ENCODE assay signal across 20 cellular contexts in genomic region chr21:37226356-37226920, GRCh38. TPM values are rescaled to one million over a fixed set of nuclear protein-coding genes. Genes with fewer than 3 reads are reported as not detected.
DNase-seq lines count a peak whose midpoint lies in the region; ATAC-seq and TF ChIP-seq lines count a peak whose summit lies in the region.
"Had no signal": no experiment of that assay in that cellular context is flagged by ENCODE, and none has a peak within 500 bp of the region (broad histone marks: within the 10 kb centered on the region; RNA-seq: fewer than 3 reads in every experiment).

No MANE protein-coding gene starts in this region.

- H3K27me3 ChIP-seq in CD8-positive, alpha-beta memory T cell (ENCODE audit: insufficient read depth, low read length, poor library complexity, severe bottlenecking), result no peaks in the 10 kb centered on the region
- no peaks in the 10 kb centered on the region for H3K27me3 ChIP-seq in dorsolateral prefrontal cortex
- H3K27me3 ChIP-seq: neural progenitor cell had no signal

- CTCF ChIA-PET in CD8-positive, alpha-beta memory T cell (lab: Charles Lee), result no interaction called here

- H3K4me1 Mint-ChIP-seq in activated T-cell treated with anti-CD3 and anti-CD28 coated beads, Interleukin-2, amount 50 U/mL, for 24 hours (ENCODE audit: low read depth), result peaks cover 47% of the 10 kb centered on the region
- H3K4me1 Mint-ChIP-seq in activated T-cell treated with anti-CD3 and anti-CD28 coated beads, Interleukin-2, amount 50 U/mL, for 4 hours (ENCODE audit: low read depth), result peaks cover 38% of the 10 kb centered on the region
- peaks cover 39 to 56% (median 52%) of the 10 kb centered on the region in 3 donors for H3K4me1 Mint-ChIP-seq in CD8-positive, alpha-beta memory T cell
- H3K4me1 Mint-ChIP-seq in activated naive CD8-positive, alpha-beta T cell (ENCODE audit: low read depth), result peaks cover 45% of the 10 kb centered on the region
- H3K4me1 Mint-ChIP-seq in natural killer cell treated with Interleukin-12 subunit alpha and Interleukin-12 subunit beta and Interleukin-15 and Interleukin-18, amount 100 ng/mL, for 72 hours (ENCODE audit: low read depth in 2 of 2), result peaks cover 51 to 57% of the 10 kb centered on the region in 2 donors
- H3K4me1 Mint-ChIP-seq: neural progenitor cell, WTC11 had no signal

- POLR2A ChIA-PET in CD8-positive, alpha-beta memory T cell (lab: Charles Lee), result no interaction called here

- H3K36me3 Mint-ChIP-seq in activated T-cell treated with anti-CD3 and anti-CD28 coated beads, Interleukin-2, amount 50 U/mL, for 24 hours (ENCODE audit: low read depth), result peaks cover 95% of the 10 kb centered on the region
- H3K36me3 Mint-ChIP-seq in activated T-cell treated with anti-CD3 and anti-CD28 coated beads, Interleukin-2, amount 50 U/mL, for 4 hours (ENCODE audit: insufficient read depth), result peaks cover 35% of the 10 kb centered on the region
- peaks cover 0 to 71% (median 13%) of the 10 kb centered on the region in 3 donors for H3K36me3 Mint-ChIP-seq in CD8-positive, alpha-beta memory T cell
- H3K36me3 Mint-ChIP-seq in activated naive CD8-positive, alpha-beta T cell, result peaks cover 12% of the 10 kb centered on the region
- H3K36me3 Mint-ChIP-seq in natural killer cell treated with Interleukin-12 subunit alpha and Interleukin-12 subunit beta and Interleukin-15 and Interleukin-18, amount 100 ng/mL, for 72 hours, result peaks cover 19% of the 10 kb centered on the region

- no peaks in the 10 kb centered on the region for H3K27me3 Mint-ChIP-seq in activated T-cell treated with anti-CD3 and anti-CD28 coated beads, Interleukin-2, amount 50 U/mL, for 24 hours
- H3K27me3 Mint-ChIP-seq in activated T-cell treated with anti-CD3 and anti-CD28 coated beads, Interleukin-2, amount 50 U/mL, for 4 hours (ENCODE audit: low read depth), result no peaks in the 10 kb centered on the region
- no peaks in the 10 kb centered on the region for H3K27me3 Mint-ChIP-seq in CD8-positive, alpha-beta memory T cell
- H3K27me3 Mint-ChIP-seq in activated naive CD8-positive, alpha-beta T cell, result no peaks in the 10 kb centered on the region
- no peaks in the 10 kb centered on the region for H3K27me3 Mint-ChIP-seq in natural killer cell treated with Interleukin-12 subunit alpha and Interleukin-12 subunit beta and Interleukin-15 and Interleukin-18, amount 100 ng/mL, for 72 hours
- H3K27me3 Mint-ChIP-seq: IgD-negative memory B cell had no signal

- TF ChIP-seq CTCF in dorsolateral prefrontal cortex (IDR thresholded peaks at IDR 0.05 in 54 of 56, conservative IDR thresholded peaks at IDR 0.05 in 2 of 56; ENCODE audit: low read depth in 1 of 56, partially characterized antibody in 56 of 56), result no peak

- no peak overlapping the region for H3K4me3 Mint-ChIP-seq in activated T-cell treated with anti-CD3 and anti-CD28 coated beads, Interleukin-2, amount 50 U/mL, for 24 hours
- H3K4me3 Mint-ChIP-seq in activated T-cell treated with anti-CD3 and anti-CD28 coated beads, Interleukin-2, amount 50 U/mL, for 4 hours, result no peak overlapping the region
- peak overlapping the region in 1 of 7 donors; percentile 84 for H3K4me3 Mint-ChIP-seq in CD8-positive, alpha-beta memory T cell
- no peak overlapping the region for H3K4me3 Mint-ChIP-seq in activated naive CD8-positive, alpha-beta T cell
- peak overlapping the region; percentile 76 for H3K4me3 Mint-ChIP-seq in natural killer cell treated with Interleukin-12 subunit alpha and Interleukin-12 subunit beta and Interleukin-15 and Interleukin-18, amount 100 ng/mL, for 72 hours
- H3K4me3 Mint-ChIP-seq: CD14-positive monocyte, neural progenitor cell, WTC11 had no signal

- H3K9me3 Mint-ChIP-seq in activated T-cell treated with anti-CD3 and anti-CD28 coated beads, Interleukin-2, amount 50 U/mL, for 24 hours, result peaks cover under 1% of the 10 kb centered on the region
- no peaks in the 10 kb centered on the region for H3K9me3 Mint-ChIP-seq in activated T-cell treated with anti-CD3 and anti-CD28 coated beads, Interleukin-2, amount 50 U/mL, for 4 hours
- no peaks in the 10 kb centered on the region for H3K9me3 Mint-ChIP-seq in CD8-positive, alpha-beta memory T cell
- H3K9me3 Mint-ChIP-seq in activated naive CD8-positive, alpha-beta T cell (ENCODE audit: low read depth), result no peaks in the 10 kb centered on the region
- H3K9me3 Mint-ChIP-seq in natural killer cell treated with Interleukin-12 subunit alpha and Interleukin-12 subunit beta and Interleukin-15 and Interleukin-18, amount 100 ng/mL, for 72 hours, result no peaks in the 10 kb centered on the region
- H3K9me3 Mint-ChIP-seq: IgD-negative memory B cell, neural progenitor cell had no signal

- peak overlapping the region; percentile 20 for H3K27ac ChIP-seq in CD8-positive, alpha-beta memory T cell (ENCODE audit: low read depth, low read length)
- no peak overlapping the region for H3K27ac ChIP-seq in dorsolateral prefrontal cortex
- H3K27ac ChIP-seq: left ventricle myocardium inferior, neural progenitor cell had no signal

- peaks cover 18% of the 10 kb centered on the region for H3K36me3 ChIP-seq in CD8-positive, alpha-beta memory T cell (ENCODE audit: insufficient read depth, low read length)
- H3K36me3 ChIP-seq: neural progenitor cell had no signal

- no peak for DNase-seq in activated T-cell treated with anti-CD3 and anti-CD28 coated beads, Interleukin-2, amount 50 U/mL, for 24 hours
- no peak for DNase-seq in activated T-cell treated with anti-CD3 and anti-CD28 coated beads, Interleukin-2, amount 50 U/mL, for 4 hours
- no peak for DNase-seq in CD8-positive, alpha-beta memory T cell
- no peak for DNase-seq in natural killer cell treated with Interleukin-12 subunit alpha and Interleukin-12 subunit beta and Interleukin-15 and Interleukin-18, amount 100 ng/mL, for 72 hours (ENCODE audit: low spot score)
- DNase-seq in dorsolateral prefrontal cortex, result no peak
- no peak for DNase-seq in NCI-H526 treated with DMSO at 0.1 percent for 48 hours (lab: John Stamatoyannopoulos, UW)
- DNase-seq: cerebellar nuclear complex, left ventricle myocardium inferior, midbrain, MM.1S, NCI-H1436, NCI-H2107, NCI-H510A treated with DMSO at 0.1 percent for 48 hours had no signal

- H3K4me3 ChIP-seq in CD8-positive, alpha-beta memory T cell (ENCODE audit: low read length), result no peak overlapping the region
- H3K4me3 ChIP-seq in dorsolateral prefrontal cortex, result no peak overlapping the region
- H3K4me3 ChIP-seq: left ventricle myocardium inferior, neural progenitor cell had no signal

- ATAC-seq in activated T-cell treated with anti-CD3 and anti-CD28 coated beads, Interleukin-2, amount 50 U/mL, for 4 hours, result no peak
- no peak for ATAC-seq in natural killer cell treated with Interleukin-12 subunit alpha and Interleukin-12 subunit beta and Interleukin-15 and Interleukin-18, amount 100 ng/mL, for 72 hours
- no peak for ATAC-seq in GM21390 (IDR thresholded peaks at IDR 0.05; ENCODE audit: unreplicated experiment)
- ATAC-seq: WTC11 had no signal

- H3K9me3 ChIP-seq in CD8-positive, alpha-beta memory T cell (ENCODE audit: low read length), result no peaks in the 10 kb centered on the region
- H3K9me3 ChIP-seq: left ventricle myocardium inferior had no signal

- intact Hi-C loops in dorsolateral prefrontal cortex (cut with DNase I), result loop anchor here in 1 of 2 donors (10.0 kb wide), 1 partner anchor 448 kb away; no protein-coding TSS in a partner anchor

- peak overlapping the region; percentile 95 for H3K27ac Mint-ChIP-seq in activated T-cell treated with anti-CD3 and anti-CD28 coated beads, Interleukin-2, amount 50 U/mL, for 24 hours
- peak overlapping the region; percentile 70 to 98 (median 94) for H3K27ac Mint-ChIP-seq in CD8-positive, alpha-beta memory T cell
- H3K27ac Mint-ChIP-seq in activated naive CD8-positive, alpha-beta T cell, result peak overlapping the region; percentile 90
- peak overlapping the region; percentile 77 to 86 for H3K27ac Mint-ChIP-seq in natural killer cell treated with Interleukin-12 subunit alpha and Interleukin-12 subunit beta and Interleukin-15 and Interleukin-18, amount 100 ng/mL, for 72 hours
- H3K27ac Mint-ChIP-seq: neural progenitor cell, progenitor cell of endocrine pancreas, WTC11 had no signal

- peaks cover 32% of the 10 kb centered on the region for H3K4me1 ChIP-seq in CD8-positive, alpha-beta memory T cell (ENCODE audit: insufficient read depth, low read length)
- H3K4me1 ChIP-seq: neural progenitor cell had no signal

RNA-seq across cellular contexts. Expression of gene VPS26C, which starts 40.7 kb away (rescaled TPM):
- total RNA-seq in activated T-cell treated with anti-CD3 and anti-CD28 coated beads, Interleukin-2, amount 50 U/mL, for 4 hours, result 10 to 100 TPM; 35.7 to 48.2 (median 44.6) TPM
- 10 to 100 TPM; 59.1 to 62.7 TPM for total RNA-seq in CD8-positive, alpha-beta memory T cell
- 82.0 TPM for polyA plus RNA-seq in CD8-positive, alpha-beta memory T cell
- total RNA-seq in natural killer cell treated with Interleukin-12 subunit alpha and Interleukin-12 subunit beta and Interleukin-15 and Interleukin-18, amount 100 ng/mL, for 72 hours, result 10 to 100 TPM; 62.0 to 87.0 TPM
- total RNA-seq in dorsolateral prefrontal cortex, result 10 to 100 TPM; 32.9 to 58.9 (median 44.4) TPM
